Comparison of ENCODE assay signal across 1 cellular context in the genomic region with DNA sequence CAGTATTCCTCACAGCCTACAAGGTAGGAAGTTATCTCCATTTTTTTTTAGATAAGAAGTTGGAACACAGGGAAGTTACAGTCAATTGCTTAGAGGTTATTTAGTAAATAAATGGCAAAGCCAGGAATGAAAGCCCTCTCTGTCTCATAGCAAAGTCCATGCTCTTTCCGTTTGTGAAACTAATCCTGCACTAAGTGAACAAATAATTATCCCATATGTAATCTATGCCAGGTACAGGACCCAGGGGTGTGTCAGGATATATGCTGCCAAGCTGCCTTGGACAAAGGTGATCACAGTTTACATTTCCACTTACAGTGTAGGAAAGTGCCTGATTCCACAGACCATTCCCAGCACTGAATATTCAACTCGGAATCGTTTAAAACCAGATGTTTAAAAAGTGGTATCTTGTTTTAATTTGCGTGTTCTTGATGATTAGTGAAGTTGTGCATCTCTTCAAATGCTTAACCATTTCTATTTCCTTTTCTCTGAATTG.
TF ChIP-seq lines count a peak whose summit lies in the region.

No MANE protein-coding gene starts in this region.

TF ChIP-seq in HepG2, 621 proteins besides CTCF, POLR2A, EP300 and RAD21 (continued from another document and continues in another):
- TF ChIP-seq, protein P1, sequence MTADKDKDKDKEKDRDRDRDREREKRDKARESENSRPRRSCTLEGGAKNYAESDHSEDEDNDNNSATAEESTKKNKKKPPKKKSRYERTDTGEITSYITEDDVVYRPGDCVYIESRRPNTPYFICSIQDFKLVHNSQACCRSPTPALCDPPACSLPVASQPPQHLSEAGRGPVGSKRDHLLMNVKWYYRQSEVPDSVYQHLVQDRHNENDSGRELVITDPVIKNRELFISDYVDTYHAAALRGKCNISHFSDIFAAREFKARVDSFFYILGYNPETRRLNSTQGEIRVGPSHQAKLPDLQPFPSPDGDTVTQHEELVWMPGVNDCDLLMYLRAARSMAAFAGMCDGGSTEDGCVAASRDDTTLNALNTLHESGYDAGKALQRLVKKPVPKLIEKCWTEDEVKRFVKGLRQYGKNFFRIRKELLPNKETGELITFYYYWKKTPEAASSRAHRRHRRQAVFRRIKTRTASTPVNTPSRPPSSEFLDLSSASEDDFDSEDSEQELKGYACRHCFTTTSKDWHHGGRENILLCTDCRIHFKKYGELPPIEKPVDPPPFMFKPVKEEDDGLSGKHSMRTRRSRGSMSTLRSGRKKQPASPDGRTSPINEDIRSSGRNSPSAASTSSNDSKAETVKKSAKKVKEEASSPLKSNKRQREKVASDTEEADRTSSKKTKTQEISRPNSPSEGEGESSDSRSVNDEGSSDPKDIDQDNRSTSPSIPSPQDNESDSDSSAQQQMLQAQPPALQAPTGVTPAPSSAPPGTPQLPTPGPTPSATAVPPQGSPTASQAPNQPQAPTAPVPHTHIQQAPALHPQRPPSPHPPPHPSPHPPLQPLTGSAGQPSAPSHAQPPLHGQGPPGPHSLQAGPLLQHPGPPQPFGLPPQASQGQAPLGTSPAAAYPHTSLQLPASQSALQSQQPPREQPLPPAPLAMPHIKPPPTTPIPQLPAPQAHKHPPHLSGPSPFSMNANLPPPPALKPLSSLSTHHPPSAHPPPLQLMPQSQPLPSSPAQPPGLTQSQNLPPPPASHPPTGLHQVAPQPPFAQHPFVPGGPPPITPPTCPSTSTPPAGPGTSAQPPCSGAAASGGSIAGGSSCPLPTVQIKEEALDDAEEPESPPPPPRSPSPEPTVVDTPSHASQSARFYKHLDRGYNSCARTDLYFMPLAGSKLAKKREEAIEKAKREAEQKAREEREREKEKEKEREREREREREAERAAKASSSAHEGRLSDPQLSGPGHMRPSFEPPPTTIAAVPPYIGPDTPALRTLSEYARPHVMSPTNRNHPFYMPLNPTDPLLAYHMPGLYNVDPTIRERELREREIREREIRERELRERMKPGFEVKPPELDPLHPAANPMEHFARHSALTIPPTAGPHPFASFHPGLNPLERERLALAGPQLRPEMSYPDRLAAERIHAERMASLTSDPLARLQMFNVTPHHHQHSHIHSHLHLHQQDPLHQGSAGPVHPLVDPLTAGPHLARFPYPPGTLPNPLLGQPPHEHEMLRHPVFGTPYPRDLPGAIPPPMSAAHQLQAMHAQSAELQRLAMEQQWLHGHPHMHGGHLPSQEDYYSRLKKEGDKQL (CRISPR knock-in tag; IDR thresholded peaks at IDR 0.05; ENCODE audit: low read depth): no peak
- TF ChIP-seq KLF6 (CRISPR knock-in tag; IDR thresholded peaks at IDR 0.05): no peak
- TF ChIP-seq, protein P2, sequence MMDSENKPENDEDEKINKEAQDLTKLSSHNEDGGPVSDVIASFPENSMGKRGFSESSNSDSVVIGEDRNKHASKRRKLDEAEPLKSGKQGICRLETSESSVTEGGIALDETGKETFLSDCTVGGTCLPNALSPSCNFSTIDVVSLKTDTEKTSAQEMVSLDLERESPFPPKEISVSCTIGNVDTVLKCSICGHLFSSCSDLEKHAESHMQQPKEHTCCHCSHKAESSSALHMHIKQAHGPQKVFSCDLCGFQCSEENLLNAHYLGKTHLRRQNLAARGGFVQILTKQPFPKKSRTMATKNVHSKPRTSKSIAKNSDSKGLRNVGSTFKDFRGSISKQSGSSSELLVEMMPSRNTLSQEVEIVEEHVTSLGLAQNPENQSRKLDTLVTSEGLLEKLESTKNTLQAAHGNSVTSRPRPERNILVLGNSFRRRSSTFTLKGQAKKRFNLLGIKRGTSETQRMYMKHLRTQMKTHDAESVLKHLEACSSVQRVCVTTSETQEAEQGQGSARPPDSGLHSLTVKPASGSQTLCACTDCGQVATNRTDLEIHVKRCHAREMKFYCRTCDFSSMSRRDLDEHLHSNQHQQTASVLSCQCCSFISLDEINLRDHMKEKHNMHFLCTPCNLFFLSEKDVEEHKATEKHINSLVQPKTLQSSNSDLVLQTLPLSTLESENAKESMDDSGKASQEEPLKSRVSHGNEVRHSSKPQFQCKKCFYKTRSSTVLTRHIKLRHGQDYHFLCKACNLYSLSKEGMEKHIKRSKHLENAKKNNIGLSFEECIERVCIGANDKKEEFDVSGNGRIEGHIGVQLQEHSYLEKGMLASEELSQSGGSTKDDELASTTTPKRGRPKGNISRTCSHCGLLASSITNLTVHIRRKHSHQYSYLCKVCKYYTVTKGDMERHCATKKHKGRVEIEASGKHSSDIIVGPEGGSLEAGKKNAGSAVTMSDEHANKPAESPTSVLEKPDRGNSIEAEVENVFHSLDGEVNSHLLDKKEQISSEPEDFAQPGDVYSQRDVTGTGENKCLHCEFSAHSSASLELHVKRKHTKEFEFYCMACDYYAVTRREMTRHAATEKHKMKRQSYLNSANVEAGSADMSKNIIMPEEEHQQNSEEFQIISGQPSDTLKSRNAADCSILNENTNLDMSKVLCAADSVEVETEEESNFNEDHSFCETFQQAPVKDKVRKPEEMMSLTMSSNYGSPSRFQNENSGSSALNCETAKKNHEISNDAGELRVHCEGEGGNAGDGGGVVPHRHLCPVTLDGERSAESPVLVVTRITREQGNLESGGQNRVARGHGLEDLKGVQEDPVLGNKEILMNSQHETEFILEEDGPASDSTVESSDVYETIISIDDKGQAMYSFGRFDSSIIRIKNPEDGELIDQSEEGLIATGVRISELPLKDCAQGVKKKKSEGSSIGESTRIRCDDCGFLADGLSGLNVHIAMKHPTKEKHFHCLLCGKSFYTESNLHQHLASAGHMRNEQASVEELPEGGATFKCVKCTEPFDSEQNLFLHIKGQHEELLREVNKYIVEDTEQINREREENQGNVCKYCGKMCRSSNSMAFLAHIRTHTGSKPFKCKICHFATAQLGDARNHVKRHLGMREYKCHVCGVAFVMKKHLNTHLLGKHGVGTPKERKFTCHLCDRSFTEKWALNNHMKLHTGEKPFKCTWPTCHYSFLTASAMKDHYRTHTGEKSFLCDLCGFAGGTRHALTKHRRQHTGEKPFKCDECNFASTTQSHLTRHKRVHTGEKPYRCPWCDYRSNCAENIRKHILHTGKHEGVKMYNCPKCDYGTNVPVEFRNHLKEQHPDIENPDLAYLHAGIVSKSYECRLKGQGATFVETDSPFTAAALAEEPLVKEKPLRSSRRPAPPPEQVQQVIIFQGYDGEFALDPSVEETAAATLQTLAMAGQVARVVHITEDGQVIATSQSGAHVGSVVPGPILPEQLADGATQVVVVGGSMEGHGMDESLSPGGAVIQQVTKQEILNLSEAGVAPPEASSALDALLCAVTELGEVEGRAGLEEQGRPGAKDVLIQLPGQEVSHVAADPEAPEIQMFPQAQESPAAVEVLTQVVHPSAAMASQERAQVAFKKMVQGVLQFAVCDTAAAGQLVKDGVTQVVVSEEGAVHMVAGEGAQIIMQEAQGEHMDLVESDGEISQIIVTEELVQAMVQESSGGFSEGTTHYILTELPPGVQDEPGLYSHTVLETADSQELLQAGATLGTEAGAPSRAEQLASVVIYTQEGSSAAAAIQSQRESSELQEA (CRISPR knock-in tag; IDR thresholded peaks at IDR 0.05; ENCODE audit: not compliant biosample characterization): no peak
- 0 out of 2 replicates have a peak, but pooled peaks have one; percentile 46 for TF ChIP-seq SOX13 (IDR thresholded peaks at IDR 0.05)
- TF ChIP-seq SOX13 (CRISPR knock-in tag; conservative IDR thresholded peaks at IDR 0.05 in 1 of 2, IDR thresholded peaks at IDR 0.05 in 1 of 2): peak in 1 of 2 experiments; percentile 90; a peak in 2 of 4 replicates
- TF ChIP-seq, protein P3, sequence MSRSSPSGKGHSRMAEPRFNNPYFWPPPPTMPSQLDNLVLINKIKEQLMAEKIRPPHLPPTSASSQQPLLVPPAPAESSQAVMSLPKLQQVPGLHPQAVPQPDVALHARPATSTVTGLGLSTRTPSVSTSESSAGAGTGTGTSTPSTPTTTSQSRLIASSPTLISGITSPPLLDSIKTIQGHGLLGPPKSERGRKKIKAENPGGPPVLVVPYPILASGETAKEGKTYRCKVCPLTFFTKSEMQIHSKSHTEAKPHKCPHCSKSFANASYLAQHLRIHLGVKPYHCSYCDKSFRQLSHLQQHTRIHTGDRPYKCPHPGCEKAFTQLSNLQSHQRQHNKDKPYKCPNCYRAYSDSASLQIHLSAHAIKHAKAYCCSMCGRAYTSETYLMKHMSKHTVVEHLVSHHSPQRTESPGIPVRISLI (CRISPR knock-in tag; IDR thresholded peaks at IDR 0.05; ENCODE audit: borderline replicate concordance): peak; percentile 95
- TF ChIP-seq ZNF180 (CRISPR knock-in tag; IDR thresholded peaks at IDR 0.05; ENCODE audit: borderline replicate concordance, low read depth): no peak
- peak; percentile 69; the same call in 1 of the 2 replicates for TF ChIP-seq HDAC1 (CRISPR knock-in tag; IDR thresholded peaks at IDR 0.05)
- no peak for TF ChIP-seq RFXANK (CRISPR knock-in tag; IDR thresholded peaks at IDR 0.05)
- TF ChIP-seq PRPF4 (IDR thresholded peaks at IDR 0.05; ENCODE audit: low read depth, low read length, poor library complexity, severe bottlenecking): no peak
- no peak for TF ChIP-seq NAIF1 (CRISPR knock-in tag; IDR thresholded peaks at IDR 0.05; ENCODE audit: borderline replicate concordance)
- TF ChIP-seq, protein P4, sequence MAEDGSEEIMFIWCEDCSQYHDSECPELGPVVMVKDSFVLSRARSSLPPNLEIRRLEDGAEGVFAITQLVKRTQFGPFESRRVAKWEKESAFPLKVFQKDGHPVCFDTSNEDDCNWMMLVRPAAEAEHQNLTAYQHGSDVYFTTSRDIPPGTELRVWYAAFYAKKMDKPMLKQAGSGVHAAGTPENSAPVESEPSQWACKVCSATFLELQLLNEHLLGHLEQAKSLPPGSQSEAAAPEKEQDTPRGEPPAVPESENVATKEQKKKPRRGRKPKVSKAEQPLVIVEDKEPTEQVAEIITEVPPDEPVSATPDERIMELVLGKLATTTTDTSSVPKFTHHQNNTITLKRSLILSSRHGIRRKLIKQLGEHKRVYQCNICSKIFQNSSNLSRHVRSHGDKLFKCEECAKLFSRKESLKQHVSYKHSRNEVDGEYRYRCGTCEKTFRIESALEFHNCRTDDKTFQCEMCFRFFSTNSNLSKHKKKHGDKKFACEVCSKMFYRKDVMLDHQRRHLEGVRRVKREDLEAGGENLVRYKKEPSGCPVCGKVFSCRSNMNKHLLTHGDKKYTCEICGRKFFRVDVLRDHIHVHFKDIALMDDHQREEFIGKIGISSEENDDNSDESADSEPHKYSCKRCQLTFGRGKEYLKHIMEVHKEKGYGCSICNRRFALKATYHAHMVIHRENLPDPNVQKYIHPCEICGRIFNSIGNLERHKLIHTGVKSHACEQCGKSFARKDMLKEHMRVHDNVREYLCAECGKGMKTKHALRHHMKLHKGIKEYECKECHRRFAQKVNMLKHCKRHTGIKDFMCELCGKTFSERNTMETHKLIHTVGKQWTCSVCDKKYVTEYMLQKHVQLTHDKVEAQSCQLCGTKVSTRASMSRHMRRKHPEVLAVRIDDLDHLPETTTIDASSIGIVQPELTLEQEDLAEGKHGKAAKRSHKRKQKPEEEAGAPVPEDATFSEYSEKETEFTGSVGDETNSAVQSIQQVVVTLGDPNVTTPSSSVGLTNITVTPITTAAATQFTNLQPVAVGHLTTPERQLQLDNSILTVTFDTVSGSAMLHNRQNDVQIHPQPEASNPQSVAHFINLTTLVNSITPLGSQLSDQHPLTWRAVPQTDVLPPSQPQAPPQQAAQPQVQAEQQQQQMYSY (CRISPR knock-in tag; IDR thresholded peaks at IDR 0.05): no peak; the same call in 1 of the 2 replicates
- peak; percentile 64; the same call in 1 of the 2 replicates for TF ChIP-seq ZNF292 (CRISPR knock-in tag; IDR thresholded peaks at IDR 0.05; ENCODE audit: borderline replicate concordance, low read depth)
- TF ChIP-seq, protein P5, sequence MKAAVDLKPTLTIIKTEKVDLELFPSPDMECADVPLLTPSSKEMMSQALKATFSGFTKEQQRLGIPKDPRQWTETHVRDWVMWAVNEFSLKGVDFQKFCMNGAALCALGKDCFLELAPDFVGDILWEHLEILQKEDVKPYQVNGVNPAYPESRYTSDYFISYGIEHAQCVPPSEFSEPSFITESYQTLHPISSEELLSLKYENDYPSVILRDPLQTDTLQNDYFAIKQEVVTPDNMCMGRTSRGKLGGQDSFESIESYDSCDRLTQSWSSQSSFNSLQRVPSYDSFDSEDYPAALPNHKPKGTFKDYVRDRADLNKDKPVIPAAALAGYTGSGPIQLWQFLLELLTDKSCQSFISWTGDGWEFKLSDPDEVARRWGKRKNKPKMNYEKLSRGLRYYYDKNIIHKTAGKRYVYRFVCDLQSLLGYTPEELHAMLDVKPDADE (CRISPR knock-in tag; IDR thresholded peaks at IDR 0.05): no peak
- TF ChIP-seq ZNF207 (IDR thresholded peaks at IDR 0.05; ENCODE audit: borderline replicate concordance): no peak
- TF ChIP-seq ZNF160 (CRISPR knock-in tag; IDR thresholded peaks at IDR 0.05): no peak
- TF ChIP-seq SRF (IDR thresholded peaks at IDR 0.05; ENCODE audit: low read depth, low read length): no peak
- no peak for TF ChIP-seq JARID2 (CRISPR knock-in tag; IDR thresholded peaks at IDR 0.05; ENCODE audit: insufficient replicate concordance)
